12 cellular contexts compared by ENCODE assay signal in the genomic region with DNA sequence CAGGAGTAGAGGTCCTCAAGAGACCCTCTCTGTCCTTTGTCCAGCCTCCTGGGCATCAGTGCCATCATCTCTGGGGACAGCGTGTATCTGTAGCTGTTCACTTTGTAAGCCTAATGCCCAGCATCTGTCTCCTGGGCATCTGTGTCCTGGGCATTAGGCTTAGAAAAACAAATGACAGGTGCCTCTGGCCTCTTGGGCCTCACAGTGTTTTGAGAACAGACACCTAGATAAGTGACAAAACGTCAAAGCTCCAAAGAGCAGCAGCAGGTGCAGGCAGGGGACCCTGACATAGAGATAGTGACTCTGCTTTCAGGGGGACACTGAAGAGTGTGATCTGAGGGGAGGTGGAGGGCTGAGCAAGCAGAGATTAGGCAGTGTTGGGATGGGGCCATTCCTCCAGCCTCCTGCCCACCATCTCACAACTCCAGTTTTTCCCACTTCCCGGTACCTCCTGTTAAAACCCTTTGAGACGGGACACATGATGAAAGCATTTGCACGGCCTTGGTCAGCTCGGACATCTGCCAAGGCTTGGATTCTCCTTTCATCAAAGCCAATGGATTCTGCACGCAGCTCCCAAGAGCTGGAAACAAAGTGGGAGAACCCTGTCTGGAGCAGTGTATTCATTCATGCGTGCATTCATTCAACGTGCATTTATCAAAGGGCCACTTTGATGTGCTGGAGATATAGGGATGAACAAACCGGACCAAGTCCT. TPM values are rescaled to one million over a fixed set of nuclear protein-coding genes. Genes with fewer than 3 reads are reported as not detected.
DNase-seq lines count a peak whose midpoint lies in the region; ATAC-seq, FAIRE-seq and TF ChIP-seq lines count a peak whose summit lies in the region.
"Had no signal": no experiment of that assay in that cellular context is flagged by ENCODE, and none has a peak within 500 bp of the region (broad histone marks: within the 10 kb centered on the region; RNA-seq: fewer than 3 reads in every experiment).

No MANE protein-coding gene starts in this region.

- H3K27ac ChIP-seq in HepG2 (ENCODE audit: extremely low read length, insufficient read depth, low read length) (no peak overlapping the region), right lobe of liver (peak overlapping the region in 1 of 3 donors; percentile 58), adrenal gland (peak overlapping the region in 3 of 5 donors; percentile 3 to 94 (median 49))

- TF ChIP-seq EP300 in HepG2 (IDR thresholded peaks at IDR 0.05; ENCODE audit: low read depth in 2 of 2, low read length in 2 of 2) (no peak), HepG2 (CRISPR knock-in tag; IDR thresholded peaks at IDR 0.05; ENCODE audit: borderline replicate concordance) (no peak)

- BruUV-seq in HepG2 (replicated peaks; lab: Mats Ljungman, UMichigan) = no TSS peak

- no peak for ATAC-seq in HepG2
- ATAC-seq in right lobe of liver = no peak
- no peak for ATAC-seq in GM21619 (IDR thresholded peaks at IDR 0.05; ENCODE audit: unreplicated experiment)

- H3K4me1 ChIP-seq in HepG2 (ENCODE audit: insufficient read depth, low read length) (peaks cover 14% of the 10 kb centered on the region), right lobe of liver (no peaks in the 10 kb centered on the region), adrenal gland (replicated peaks in 1 of 2) (peaks cover 15 to 42% of the 10 kb centered on the region in 2 donors)
- H3K4me1 ChIP-seq: HAP-1 had no signal

- H3K36me3 ChIP-seq in HepG2 (replicated peaks in 1 of 2; ENCODE audit: control insufficient read depth in 1 of 2, insufficient read depth in 2 of 2, low read length in 2 of 2) (no peaks in the 10 kb centered on the region), right lobe of liver (no peaks in the 10 kb centered on the region), adrenal gland (replicated peaks in 1 of 2) (no peaks in the 10 kb centered on the region)
- H3K36me3 ChIP-seq: HAP-1 had no signal

- FAIRE-seq in HepG2 (lab: Jason Lieb, UNC) (no peak), frontal cortex (lab: Jason Lieb, UNC) (no peak)
- FAIRE-seq: bronchial epithelial cell had no signal

- TF ChIP-seq POLR2A in HepG2 (IDR thresholded peaks at IDR 0.05; ENCODE audit: insufficient read depth in 1 of 2, low read depth in 2 of 2, low read length in 2 of 2) = no peak
- TF ChIP-seq POLR2A in right lobe of liver (IDR thresholded peaks at IDR 0.05) = no peak
- no peak for TF ChIP-seq POLR2A in adrenal gland (IDR thresholded peaks at IDR 0.05)

- H2AFZ ChIP-seq in HepG2 (ENCODE audit: low read length) = no peak overlapping the region

- WGBS in HepG2 (ENCODE audit: low lambda C conversion rate) = 28% methylated on average over 10 of the region's 10 CpGs
- whole genome bisulfite sequencing in right lobe of liver (ENCODE audit: insufficient coverage, low coverage, low lambda C conversion rate, missing lambda C conversion rate) = 86% methylated on average over 3 of the region's 10 CpGs
- WGBS in adrenal gland, 4 donors = 47 to 56% (median 53%) methylated on average over 10 of the region's 10 CpGs

- intact Hi-C loops in HepG2 (cut with micrococcal nuclease; ENCODE audit: unreplicated experiment) (no loop called here), right lobe of liver (cut with DNase I) (no loop called here), adrenal gland (cut with DNase I) (no loop called here)

- no peaks in the 10 kb centered on the region for H3K79me2 ChIP-seq in HepG2 (ENCODE audit: insufficient read depth, low read length)

- H3K4me3 ChIP-seq in HepG2 (replicated peaks in 1 of 3; ENCODE audit: insufficient read depth in 1 of 3, low read depth in 2 of 3, low read length in 3 of 3) (no peak overlapping the region), right lobe of liver (no peak overlapping the region), adrenal gland (no peak overlapping the region)
- H3K4me3 ChIP-seq: HAP-1 had no signal

- H4K20me1 ChIP-seq in HepG2 (ENCODE audit: insufficient read depth, low read length) = no peaks in the 10 kb centered on the region

- H3K9me3 ChIP-seq in HepG2 (ENCODE audit: low read length) = no peaks in the 10 kb centered on the region
- H3K9me3 ChIP-seq in right lobe of liver = no peaks in the 10 kb centered on the region
- no peaks in the 10 kb centered on the region for H3K9me3 ChIP-seq in adrenal gland (replicated peaks in 1 of 3)
- H3K9me3 ChIP-seq: HAP-1 had no signal

- TF ChIP-seq CTCF in HepG2 (CRISPR knock-in tag; IDR thresholded peaks at IDR 0.05) = no peak
- no peak for TF ChIP-seq CTCF in right lobe of liver (IDR thresholded peaks at IDR 0.05)
- no peak for TF ChIP-seq CTCF in adrenal gland (IDR thresholded peaks at IDR 0.05)

- H3K4me2 ChIP-seq in HepG2 (ENCODE audit: low read depth, low read length) = no peak overlapping the region

- in situ Hi-C loops in HepG2 (cut with HindIII; ENCODE audit: extremely low pct_ligation_motif_present, low pct_unique_long_range_greater_than_20kb) = no loop called here

- TF ChIP-seq RAD21 in HepG2 (CRISPR knock-in tag; IDR thresholded peaks at IDR 0.05) = no peak

- POLR2A ChIA-PET in HepG2 (lab: Yijun Ruan, JAX) = no interaction called here

- DNase-seq in HepG2 (ENCODE audit: low spot score) = peak; percentile 35
- DNase-seq in right lobe of liver = no peak
- peak; percentile 54 to 84 (median 76) for DNase-seq in adrenal gland
- DNase-seq in mesenteric fat pad (ENCODE audit: low spot score) = peak; percentile 26
- DNase-seq in NCI-H446 (lab: John Stamatoyannopoulos, UW) = no peak
- DNase-seq in frontal cortex (ENCODE audit: low spot score in 2 of 2) = no peak
- DNase-seq in anterior cingulate cortex (lab: John Stamatoyannopoulos, UW) = no peak
- DNase-seq: stimulated activated naive CD4-positive, alpha-beta T cell had no signal

- CTCF ChIA-PET in HepG2 (lab: Yijun Ruan, JAX; ENCODE audit: low intra/inter-chr PET ratio, low total read pairs) = no interaction called here

- H3K9ac ChIP-seq in HepG2 (ENCODE audit: insufficient read depth, low read depth, low read length) = no peak overlapping the region

- H3K27me3 ChIP-seq in HepG2 (ENCODE audit: control insufficient read depth in 1 of 2, insufficient read depth in 2 of 2, low read length in 2 of 2) = 0 out of 5 replicates have a peak, but pooled peaks cover 2 to 10% of the 10 kb centered on the region in 2 experiments
- no peaks in the 10 kb centered on the region for H3K27me3 ChIP-seq in right lobe of liver
- H3K27me3 ChIP-seq in adrenal gland = no peaks in the 10 kb centered on the region

TF ChIP-seq in HepG2, 621 proteins besides CTCF, POLR2A, EP300 and RAD21 (continues in another document):
- TF ChIP-seq ZNF101 (CRISPR knock-in tag; IDR thresholded peaks at IDR 0.05; ENCODE audit: borderline replicate concordance, low read depth) = no peak
- TF ChIP-seq ZNF761 (CRISPR knock-in tag; conservative IDR thresholded peaks at IDR 0.05) = no peak
- TF ChIP-seq SIN3B (IDR thresholded peaks at IDR 0.05; ENCODE audit: low read length) = no peak
- TF ChIP-seq THYN1 (CRISPR knock-in tag; IDR thresholded peaks at IDR 0.05; ENCODE audit: borderline replicate concordance, low read depth) = no peak
- no peak for TF ChIP-seq TBX2 (CRISPR knock-in tag; IDR thresholded peaks at IDR 0.05; ENCODE audit: borderline replicate concordance)
- no peak for TF ChIP-seq ZNF724P (CRISPR knock-in tag; IDR thresholded peaks at IDR 0.05; ENCODE audit: borderline replicate concordance)
- TF ChIP-seq, protein P1, sequence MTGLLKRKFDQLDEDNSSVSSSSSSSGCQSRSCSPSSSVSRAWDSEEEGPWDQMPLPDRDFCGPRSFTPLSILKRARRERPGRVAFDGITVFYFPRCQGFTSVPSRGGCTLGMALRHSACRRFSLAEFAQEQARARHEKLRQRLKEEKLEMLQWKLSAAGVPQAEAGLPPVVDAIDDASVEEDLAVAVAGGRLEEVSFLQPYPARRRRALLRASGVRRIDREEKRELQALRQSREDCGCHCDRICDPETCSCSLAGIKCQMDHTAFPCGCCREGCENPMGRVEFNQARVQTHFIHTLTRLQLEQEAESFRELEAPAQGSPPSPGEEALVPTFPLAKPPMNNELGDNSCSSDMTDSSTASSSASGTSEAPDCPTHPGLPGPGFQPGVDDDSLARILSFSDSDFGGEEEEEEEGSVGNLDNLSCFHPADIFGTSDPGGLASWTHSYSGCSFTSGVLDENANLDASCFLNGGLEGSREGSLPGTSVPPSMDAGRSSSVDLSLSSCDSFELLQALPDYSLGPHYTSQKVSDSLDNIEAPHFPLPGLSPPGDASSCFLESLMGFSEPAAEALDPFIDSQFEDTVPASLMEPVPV (CRISPR knock-in tag; IDR thresholded peaks at IDR 0.05) = no peak
- no peak for TF ChIP-seq NFYB (CRISPR knock-in tag; IDR thresholded peaks at IDR 0.05)

RNA-seq across cellular contexts. Expression of a gene that starts 55.5 kb away (rescaled TPM):
- total RNA-seq in HepG2 (2016; rRNA removed; fragmentation: Illumina TruSeq; extraction: Trizol) (not detected in 2 replicates), right lobe of liver (10 to 100 TPM in 2 of 6 experiments, 1 to 10 TPM in 4; 3.9 to 21.5 (median 9.2) TPM), adrenal gland (10 to 100 TPM; 22.5 to 83.0 (median 53.7) TPM), mesenteric fat pad (105 TPM), frontal cortex (10.6 TPM)
- not detected in 2 replicates for total RNA-seq in HepG2 (2016; cell fraction: cytosol; rRNA removed; fragmentation: Illumina TruSeq; extraction: Trizol; ENCODE audit: low read depth)
- not detected in 2 replicates for total RNA-seq in HepG2 (2016; cell fraction: insoluble cytoplasmic fraction; rRNA removed; fragmentation: Illumina TruSeq; extraction: Trizol)
- not detected in 2 replicates for total RNA-seq in HepG2 (2016; cell fraction: membrane; rRNA removed; fragmentation: Illumina TruSeq; extraction: Trizol)
- not detected in 2 replicates for total RNA-seq in HepG2 (2016; cell fraction: nucleus; rRNA removed; fragmentation: Illumina TruSeq; extraction: Trizol)
- polyA plus RNA-seq in HepG2 (2011; rRNA removed) (not detected in 2 replicates), adrenal gland (10 to 100 TPM in 1 of 3 donors, 1 to 10 TPM in 2; 4.3 to 16.1 (median 8.0) TPM)
- 0.01 TPM in 2 replicates for polyA plus RNA-seq in HepG2 (2011; cell fraction: cytosol; rRNA removed)
- not detected in 2 replicates for polyA plus RNA-seq in HepG2 (2011; cell fraction: nucleus; rRNA removed)
- polyA plus RNA-seq in HepG2 (2012) = not detected in 2 replicates
- not detected in 2 replicates for polyA plus RNA-seq in HepG2 (2016; cell fraction: cytosol; fragmentation: Illumina TruSeq; extraction: Trizol; ENCODE audit: low read depth)
- not detected in 2 replicates for polyA plus RNA-seq in HepG2 (2016; cell fraction: insoluble cytoplasmic fraction; fragmentation: Illumina TruSeq; extraction: Trizol; ENCODE audit: low read depth)
- polyA plus RNA-seq in HepG2 (2016; cell fraction: membrane; fragmentation: Illumina TruSeq; extraction: Trizol; ENCODE audit: low read depth) = not detected in 2 replicates
- polyA plus RNA-seq in HepG2 (2016; cell fraction: nucleus; fragmentation: Illumina TruSeq; extraction: Trizol; ENCODE audit: insufficient read depth, low read depth) = not detected in 2 replicates
- not detected in 2 replicates for polyA minus RNA-seq in HepG2 (2011; rRNA and poly(A)+ RNA removed; ENCODE audit: low replicate concordance)
- polyA minus RNA-seq in HepG2 (2011; cell fraction: cytosol; rRNA and poly(A)+ RNA removed) = not detected in 2 replicates
- not detected in 2 replicates for polyA minus RNA-seq in HepG2 (2011; cell fraction: nucleus; rRNA and poly(A)+ RNA removed)
- polyA plus RNA-seq: BJ had no signal

Comparison
In these comparisons a context has a peak if more than half of its experiments do, and no peak if none do; other contexts are left out.
1. DNase-seq: peak in HepG2 (single experiment), adrenal gland (7 of 7) and mesenteric fat pad (single experiment); none in right lobe of liver (0 of 3), NCI-H446 (0 of 2), frontal cortex (0 of 2) and anterior cingulate cortex (0 of 58).
2. RNA of a gene that starts 55.5 kb away (total RNA-seq): 105 TPM in mesenteric fat pad (single experiment), 22.5 to 83.0 TPM in adrenal gland, 10.6 TPM in frontal cortex (single experiment) and 3.9 to 21.5 TPM in right lobe of liver; not detected in HepG2; every median in the first group is over 4 times any median in the second.